Comparison of ENCODE assay signal across 17 cellular contexts in the genomic region with DNA sequence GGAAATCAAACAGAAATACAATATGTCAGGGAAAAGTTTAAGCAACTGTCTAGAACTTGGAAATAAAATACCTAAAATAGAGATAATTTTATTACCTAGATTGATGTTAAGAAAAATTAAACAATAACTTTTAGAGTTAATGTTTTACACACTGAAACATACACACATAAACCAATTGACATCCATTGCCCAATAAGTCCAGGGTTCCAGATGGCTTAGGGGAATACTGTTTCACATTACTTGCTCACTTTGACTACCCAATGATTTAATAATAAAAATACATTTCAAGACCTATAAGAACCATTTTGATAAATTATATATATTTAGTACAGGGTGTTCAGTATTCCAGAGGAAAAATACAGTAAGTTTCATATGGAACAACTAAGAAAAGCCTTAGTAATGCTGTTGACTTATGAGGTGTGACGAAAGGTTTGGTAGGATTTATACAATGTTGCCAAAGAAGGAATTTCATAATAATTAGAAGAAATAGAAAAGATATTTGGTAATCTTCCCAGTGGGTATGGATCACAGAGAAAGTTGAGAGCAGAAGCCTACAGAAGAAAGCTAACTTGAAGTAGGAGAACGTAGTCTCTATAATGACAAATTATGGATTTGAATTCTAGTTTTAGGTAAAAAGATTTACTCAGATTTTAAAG. TPM values are rescaled to one million over a fixed set of nuclear protein-coding genes. Genes with fewer than 3 reads are reported as not detected.
DNase-seq lines count a peak whose midpoint lies in the region; ATAC-seq, FAIRE-seq and TF ChIP-seq lines count a peak whose summit lies in the region.
"Had no signal": no experiment of that assay in that cellular context is flagged by ENCODE, and none has a peak within 500 bp of the region (broad histone marks: within the 10 kb centered on the region; RNA-seq: fewer than 3 reads in every experiment).

No MANE protein-coding gene starts in this region.

- no peak overlapping the region for H3K4me3 ChIP-seq in fibroblast of mammary gland (ENCODE audit: control insufficient read depth, low read depth, low read length)
- H3K4me3 ChIP-seq: GM23338 had no signal

- no peak for ATAC-seq in GM18868 (IDR thresholded peaks at IDR 0.05; ENCODE audit: unreplicated experiment)
- ATAC-seq in GM21737 (IDR thresholded peaks at IDR 0.05; ENCODE audit: unreplicated experiment): no peak
- ATAC-seq: GM23338 had no signal

- DNase-seq in RCC 7860 (ENCODE audit: low spot score) (no peak), fibroblast of mammary gland (ENCODE audit: low read depth) (peak; percentile 0), kidney tubule cell (ENCODE audit: low spot score) (peak; percentile 26), renal cortical epithelial cell (ENCODE audit: low read depth) (peak; percentile 87), DMS114 treated with DMSO at 0.1 percent for 48 hours (lab: John Stamatoyannopoulos, UW; ENCODE audit: unreplicated experiment) (no peak)
- DNase-seq: BE2C; CD4-positive, alpha-beta memory T cell; DMS153; DMS79 treated with DMSO at 0.1 percent for 48 hours; EL; H7 had no signal

- TF ChIP-seq CTCF in fibroblast of mammary gland (conservative IDR thresholded peaks at IDR 0.05; ENCODE audit: control insufficient read depth, insufficient read depth, low read depth, low read length): no peak

- peak; percentile 83 for FAIRE-seq in RCC 7860 (lab: Jason Lieb, UNC)
- FAIRE-seq: A204.1, G401.6, GM12891 had no signal

RNA-seq across cellular contexts. Expression of gene UGT2B4, which starts 23.0 kb away (rescaled TPM):
- 0.15 and 0.69 TPM in 2 replicates for total RNA-seq in renal cortical epithelial cell
- total RNA-seq: CD4-positive, alpha-beta memory T cell; GM23338; H7 had no signal

Comparison
In these comparisons a context has a peak if more than half of its experiments do, and no peak if none do; other contexts are left out.
1. DNase-seq: peak in fibroblast of mammary gland (single experiment), kidney tubule cell (single experiment) and renal cortical epithelial cell (single experiment); none in RCC 7860 (single experiment) and DMS114 treated with DMSO at 0.1 percent for 48 hours (single experiment).